ENCODE assay signal across 19 cellular contexts in the genomic region with DNA sequence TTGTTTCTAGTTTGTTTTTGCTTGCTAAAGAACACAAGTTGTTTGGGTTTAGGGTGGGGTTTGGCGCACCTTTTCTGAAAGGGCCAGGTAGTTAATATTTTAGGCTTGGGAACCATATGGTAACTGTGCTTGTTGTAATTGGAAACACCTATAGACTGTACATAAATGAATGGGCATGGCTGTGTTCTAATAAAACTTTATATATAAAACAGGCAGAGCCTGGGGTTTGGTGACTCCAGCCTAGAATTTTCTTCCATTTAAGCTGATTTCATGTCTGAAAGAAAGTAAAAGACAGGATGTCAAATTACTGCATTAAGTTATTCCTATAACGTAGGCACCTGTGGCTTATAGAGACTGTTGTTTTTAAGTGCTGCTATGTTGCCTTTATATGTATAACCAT. TPM values are rescaled to one million over a fixed set of nuclear protein-coding genes. Genes with fewer than 3 reads are reported as not detected.
DNase-seq lines count a peak whose midpoint lies in the region; ATAC-seq and TF ChIP-seq lines count a peak whose summit lies in the region.
"Had no signal": no experiment of that assay in that cellular context is flagged by ENCODE, and none has a peak within 500 bp of the region (broad histone marks: within the 10 kb centered on the region; RNA-seq: fewer than 3 reads in every experiment).

No MANE protein-coding gene starts in this region.

- no peak for TF ChIP-seq POLR2A in esophagus muscularis mucosa (IDR thresholded peaks at IDR 0.05; ENCODE audit: low read depth)

- H3K79me2 ChIP-seq in osteoblast (ENCODE audit: insufficient read depth, low read length), result peaks cover 2% of the 10 kb centered on the region

- H3K4me2 ChIP-seq in osteoblast (ENCODE audit: insufficient read depth, low read length), result no peak overlapping the region

- intact Hi-C loops in esophagus muscularis mucosa (cut with DNase I), result loop anchor here (10.0 kb wide), 1 partner anchor 101 kb away; the partner anchor contains the start of gene BRPF3
- intact Hi-C loops in right cardiac atrium (cut with DNase I), result loop anchor here (2.0 kb wide), 2 partner anchors 65 to 67 kb away; partner anchors contain the start of gene MAPK14 (in 3 of the 4)

- peaks cover 20% of the 10 kb centered on the region for H3K4me1 ChIP-seq in CD4-positive, CD25-positive, alpha-beta regulatory T cell (ENCODE audit: control insufficient read depth, insufficient read depth, low read length, poor library complexity, severe bottlenecking)
- no peaks in the 10 kb centered on the region for H3K4me1 ChIP-seq in RWPE2 (ENCODE audit: insufficient read depth, poor library complexity, severe bottlenecking)
- peaks cover 10 to 24% (median 23%) of the 10 kb centered on the region in 4 donors for H3K4me1 ChIP-seq in esophagus muscularis mucosa
- peaks cover 7% of the 10 kb centered on the region for H3K4me1 ChIP-seq in osteoblast (ENCODE audit: insufficient read depth, low read length)
- no peaks in the 10 kb centered on the region for H3K4me1 ChIP-seq in right cardiac atrium (ENCODE audit: control insufficient read depth, insufficient read depth, low read length)

- no peak for ATAC-seq in CD4-positive, CD25-positive, alpha-beta regulatory T cell (ENCODE audit: low read depth in 2 of 2)
- no peak for ATAC-seq in RWPE2 (ENCODE audit: low read depth)
- ATAC-seq in right cardiac atrium, result no peak
- no peak for ATAC-seq in HG03095 (IDR thresholded peaks at IDR 0.05; ENCODE audit: unreplicated experiment)
- ATAC-seq in GM21737 (IDR thresholded peaks at IDR 0.05; ENCODE audit: unreplicated experiment), result no peak
- ATAC-seq: stimulated activated naive B cell treated with anti-CD40 and anti-IgM and Interleukin-4, amounts not matched to agents 10 μg/mL and 1 μg/mL and 100 μg/mL, for 72 hours had no signal

- no peak for TF ChIP-seq CTCF in RWPE2 (IDR thresholded peaks at IDR 0.05; ENCODE audit: poor library complexity, severe bottlenecking)
- TF ChIP-seq CTCF in esophagus muscularis mucosa (IDR thresholded peaks at IDR 0.05), result no peak
- TF ChIP-seq CTCF in osteoblast (IDR thresholded peaks at IDR 0.05; ENCODE audit: extremely low read depth, low read depth, low read length), result no peak

- H4K20me1 ChIP-seq in osteoblast (ENCODE audit: insufficient read depth, low read length), result no peaks in the 10 kb centered on the region

- H3K9me3 Mint-ChIP-seq in CD4-positive, CD25-positive, alpha-beta regulatory T cell, result no peaks in the 10 kb centered on the region
- H3K9me3 Mint-ChIP-seq: stimulated activated naive B cell treated with anti-CD40 and anti-IgM and Interleukin-4, amounts not matched to agents 10 μg/mL and 1 μg/mL and 100 μg/mL, for 72 hours had no signal

- H3K4me3 ChIP-seq in CD4-positive, CD25-positive, alpha-beta regulatory T cell (ENCODE audit: low read depth, low read length), result no peak overlapping the region
- H3K4me3 ChIP-seq in RWPE2 (ENCODE audit: severe bottlenecking) (no peak overlapping the region), esophagus muscularis mucosa (no peak overlapping the region), osteoblast (ENCODE audit: insufficient read depth, low read length) (no peak overlapping the region), right cardiac atrium (ENCODE audit: low read length) (no peak overlapping the region)
- H3K4me3 ChIP-seq: cardiac muscle cell, esophagus squamous epithelium, lower lobe of right lung, thyroid gland had no signal

- TF ChIP-seq EP300 in esophagus muscularis mucosa (IDR thresholded peaks at IDR 0.05), result no peak

- peak overlapping the region in 1 of 3 donors; percentile 73 for H3K27ac Mint-ChIP-seq in CD4-positive, CD25-positive, alpha-beta regulatory T cell
- H3K27ac Mint-ChIP-seq: stimulated activated naive B cell treated with anti-CD40 and anti-IgM and Interleukin-4, amounts not matched to agents 10 μg/mL and 1 μg/mL and 100 μg/mL, for 72 hours had no signal

- H3K27ac ChIP-seq in CD4-positive, CD25-positive, alpha-beta regulatory T cell (ENCODE audit: insufficient read depth, low read length, poor library complexity, severe bottlenecking), result peak overlapping the region; percentile 36
- H3K27ac ChIP-seq in RWPE2 (ENCODE audit: poor library complexity, severe bottlenecking) (peak overlapping the region; percentile 23), esophagus muscularis mucosa (replicated peaks in 1 of 4) (peak overlapping the region; percentile 3 to 69 (median 36)), osteoblast (ENCODE audit: low read depth, low read length) (peak overlapping the region; percentile 10), right cardiac atrium (ENCODE audit: low read length) (no peak overlapping the region)
- H3K27ac ChIP-seq: lower lobe of right lung had no signal

- no peak overlapping the region for H3K4me3 Mint-ChIP-seq in CD4-positive, CD25-positive, alpha-beta regulatory T cell
- H3K4me3 Mint-ChIP-seq: stimulated activated naive B cell treated with anti-CD40 and anti-IgM and Interleukin-4, amounts not matched to agents 10 μg/mL and 1 μg/mL and 100 μg/mL, for 72 hours had no signal

- no peak overlapping the region for H2AFZ ChIP-seq in osteoblast (ENCODE audit: low read length)

- peaks cover 25% of the 10 kb centered on the region for H3K36me3 ChIP-seq in CD4-positive, CD25-positive, alpha-beta regulatory T cell (ENCODE audit: control insufficient read depth, insufficient read depth, low read length)
- H3K36me3 ChIP-seq in RWPE2 (ENCODE audit: low read depth) (peaks cover 29% of the 10 kb centered on the region), esophagus muscularis mucosa (peaks cover 0 to 39% (median 21%) of the 10 kb centered on the region in 4 donors), osteoblast (ENCODE audit: insufficient read depth, low read length) (peaks cover 38% of the 10 kb centered on the region)

- H3K9me3 ChIP-seq in CD4-positive, CD25-positive, alpha-beta regulatory T cell (ENCODE audit: control insufficient read depth in 2 of 2, low read length in 2 of 2), result no peaks in the 10 kb centered on the region
- H3K9me3 ChIP-seq in RWPE2 (ENCODE audit: severe bottlenecking), result no peaks in the 10 kb centered on the region
- H3K9me3 ChIP-seq in esophagus muscularis mucosa, result no peaks in the 10 kb centered on the region
- no peaks in the 10 kb centered on the region for H3K9me3 ChIP-seq in osteoblast (ENCODE audit: low read depth, low read length)
- H3K9me3 ChIP-seq in right cardiac atrium (ENCODE audit: control insufficient read depth, low read length), result no peaks in the 10 kb centered on the region
- H3K9me3 ChIP-seq: esophagus squamous epithelium, lower lobe of right lung, thyroid gland had no signal

- WGBS in esophagus muscularis mucosa, result 94% methylated on average over 2 of the region's 2 CpGs
- 98% methylated on average over 2 of the region's 2 CpGs for WGBS in right cardiac atrium

- peaks cover 13 to 34% (median 19%) of the 10 kb centered on the region in 4 donors for H3K4me1 Mint-ChIP-seq in CD4-positive, CD25-positive, alpha-beta regulatory T cell

- no peak for DNase-seq in CD4-positive, CD25-positive, alpha-beta regulatory T cell
- DNase-seq in RWPE2 (ENCODE audit: low spot score) (no peak), esophagus muscularis mucosa (ENCODE audit: extremely low spot score) (no peak), osteoblast (ENCODE audit: insufficient read length, low spot score, missing footprints) (no peak), right cardiac atrium (no peak)
- no peak for DNase-seq in stimulated activated CD4-positive, alpha-beta T cell treated with anti-CD3 and anti-CD28 coated beads, Interleukin-2, amount 100 ng/mL, for 24 hours
- DNase-seq: activated CD8-positive, alpha-beta memory T cell treated with anti-CD3 and anti-CD28 coated beads for 24 hours; activated effector memory CD4-positive, alpha-beta T cell treated with Interleukin-2 at 50 U/mL for 16 hours; esophagus squamous epithelium; lower lobe of right lung; NCI-H2081 treated with DMSO at 0.1 percent for 48 hours; NCI-H510A treated with DMSO at 0.1 percent for 48 hours; Right ventricle myocardium superior; stimulated activated naive B cell treated with anti-CD40 and anti-IgM and Interleukin-4, amounts not matched to agents 10 μg/mL and 1 μg/mL and 100 μg/mL, for 72 hours; T-helper 1 cell; thyroid gland had no signal

- H3K36me3 Mint-ChIP-seq in CD4-positive, CD25-positive, alpha-beta regulatory T cell, result peaks cover 27% of the 10 kb centered on the region

- H3K27me3 ChIP-seq in CD4-positive, CD25-positive, alpha-beta regulatory T cell (ENCODE audit: control insufficient read depth, insufficient read depth, low read length), result no peaks in the 10 kb centered on the region
- H3K27me3 ChIP-seq in RWPE2 (ENCODE audit: insufficient read depth, poor library complexity, severe bottlenecking), result no peaks in the 10 kb centered on the region
- H3K27me3 ChIP-seq in esophagus muscularis mucosa, result no peaks in the 10 kb centered on the region
- H3K27me3 ChIP-seq in osteoblast (ENCODE audit: insufficient read depth, low read length), result no peaks in the 10 kb centered on the region
- H3K27me3 ChIP-seq in right cardiac atrium (ENCODE audit: control insufficient read depth, insufficient read depth), result no peaks in the 10 kb centered on the region
- H3K27me3 ChIP-seq: cardiac muscle cell, esophagus squamous epithelium, thyroid gland had no signal

- H3K27me3 Mint-ChIP-seq in CD4-positive, CD25-positive, alpha-beta regulatory T cell, result no peaks in the 10 kb centered on the region
- H3K27me3 Mint-ChIP-seq: stimulated activated naive B cell treated with anti-CD40 and anti-IgM and Interleukin-4, amounts not matched to agents 10 μg/mL and 1 μg/mL and 100 μg/mL, for 72 hours had no signal

RNA-seq across cellular contexts. Expression of gene MAPK13, which starts 36.1 kb away (rescaled TPM):
- total RNA-seq in CD4-positive, CD25-positive, alpha-beta regulatory T cell, result 68.7 TPM
- polyA plus RNA-seq in CD4-positive, CD25-positive, alpha-beta regulatory T cell, result 10 to 100 TPM; 60.7 to 75.8 (median 69.8) TPM
- 1 to 10 TPM; 2.1 to 5.0 (median 4.5) TPM for total RNA-seq in esophagus muscularis mucosa
- total RNA-seq in osteoblast, result 4.3 and 6.8 TPM in 2 replicates
- 1 to 10 TPM; 1.7 to 4.0 (median 2.4) TPM for total RNA-seq in right cardiac atrium
- polyA plus RNA-seq in right cardiac atrium, result 1.4 TPM
